1 cellular context compared by ENCODE assay signal in the genomic region with DNA sequence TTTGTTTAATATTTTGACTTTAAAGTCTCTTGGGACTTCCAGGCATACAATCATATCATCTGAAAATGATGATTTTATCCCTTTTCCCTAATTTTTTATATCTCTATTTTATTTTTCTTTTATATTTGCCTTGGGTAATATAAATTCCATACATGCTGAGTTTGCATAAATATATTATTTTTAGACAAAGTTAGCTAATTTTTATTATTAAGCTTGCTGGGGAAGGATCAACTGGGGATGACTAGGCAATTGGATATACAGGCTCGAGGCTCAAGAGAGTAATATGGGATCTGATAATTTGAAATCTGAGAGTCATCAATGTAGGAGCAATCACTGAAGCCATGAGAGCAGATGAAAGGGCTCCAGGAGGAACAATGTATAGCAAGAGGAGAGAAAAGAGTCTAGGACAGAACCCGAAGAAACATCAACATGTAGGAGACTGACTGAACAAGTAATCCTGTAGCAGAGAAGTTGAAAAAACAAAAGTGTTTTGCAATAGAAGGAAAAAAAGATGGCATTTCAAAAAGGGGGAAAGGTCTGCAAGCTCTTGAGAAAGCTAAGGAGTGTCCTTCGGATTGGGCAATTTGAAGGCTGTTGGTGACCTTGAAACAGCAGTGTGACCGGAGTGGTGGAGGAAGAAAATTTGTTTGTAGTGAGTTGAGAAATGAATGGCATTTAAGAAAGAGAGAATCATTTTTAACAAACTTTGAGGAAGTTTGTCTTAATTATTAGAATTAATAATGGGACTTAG.
A peak's percentile ranks its signal among the peaks of the same experiment; 100 is the strongest.
TF ChIP-seq lines count a peak whose summit lies in the region.

No MANE protein-coding gene starts in this region.

TF ChIP-seq in IMR-90, 13 proteins besides CTCF, POLR2A, EP300 and RAD21:
- no peak for TF ChIP-seq MXI1 (IDR thresholded peaks at IDR 0.05; ENCODE audit: borderline replicate concordance, low read depth, low read length)
- TF ChIP-seq, protein P1, sequence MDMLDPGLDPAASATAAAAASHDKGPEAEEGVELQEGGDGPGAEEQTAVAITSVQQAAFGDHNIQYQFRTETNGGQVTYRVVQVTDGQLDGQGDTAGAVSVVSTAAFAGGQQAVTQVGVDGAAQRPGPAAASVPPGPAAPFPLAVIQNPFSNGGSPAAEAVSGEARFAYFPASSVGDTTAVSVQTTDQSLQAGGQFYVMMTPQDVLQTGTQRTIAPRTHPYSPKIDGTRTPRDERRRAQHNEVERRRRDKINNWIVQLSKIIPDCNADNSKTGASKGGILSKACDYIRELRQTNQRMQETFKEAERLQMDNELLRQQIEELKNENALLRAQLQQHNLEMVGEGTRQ (IDR thresholded peaks at IDR 0.05; ENCODE audit: low read depth, low read length), result no peak
- TF ChIP-seq MAFK (IDR thresholded peaks at IDR 0.05; ENCODE audit: low read depth, low read length), result peak; percentile 69
- TF ChIP-seq BHLHE40 (IDR thresholded peaks at IDR 0.05; ENCODE audit: low read depth, low read length), result no peak
- no peak for TF ChIP-seq NFE2L2 (IDR thresholded peaks at IDR 0.05; ENCODE audit: low read depth, low read length)
- TF ChIP-seq RCOR1 (IDR thresholded peaks at IDR 0.05; ENCODE audit: insufficient replicate concordance, low read length), result no peak
